In genomic region chr11:27061078-27061477, GRCh38 we compare ENCODE assay signal across 25 cellular contexts. TPM values are rescaled to one million over a fixed set of nuclear protein-coding genes. Genes with fewer than 3 reads are reported as not detected.
"Had no signal": no experiment of that assay in that cellular context is flagged by ENCODE, and none has a peak within 500 bp of the region (broad histone marks: within the 10 kb centered on the region; RNA-seq: fewer than 3 reads in every experiment).

No MANE protein-coding gene starts in this region.

- H3K4me3 ChIP-seq: adrenal gland, MG63 had no signal

- H3K4me1 ChIP-seq: adrenal gland had no signal

- ATAC-seq: activated CD4-positive, CD25-positive, alpha-beta regulatory T cell treated with anti-CD3 and anti-CD28 coated beads, Interleukin-2, amount 50 U/mL, for 24 hours; activated CD8-positive, alpha-beta T cell treated with anti-CD3 and anti-CD28 coated beads for 36 hours; activated T-cell treated with anti-CD3 and anti-CD28 coated beads, Interleukin-2, amount 50 U/mL, for 72 hours had no signal

- H3K9me3 ChIP-seq: adrenal gland, MG63 had no signal

- H3K4me1 Mint-ChIP-seq: activated naive CD8-positive, alpha-beta T cell treated with anti-CD3 and anti-CD28 coated beads, Interleukin-2, amount 10 ng/mL, durations not matched to agents 7 days and 5 days had no signal

- H3K27me3 Mint-ChIP-seq: activated CD8-positive, alpha-beta T cell treated with anti-CD3 and anti-CD28 coated beads for 36 hours; activated naive CD8-positive, alpha-beta T cell treated with anti-CD3 and anti-CD28 coated beads, Interleukin-2, amount 10 ng/mL, durations not matched to agents 7 days and 5 days; brain had no signal

- H3K27ac ChIP-seq: adrenal gland had no signal

- H3K9me3 Mint-ChIP-seq: activated CD8-positive, alpha-beta T cell treated with anti-CD3 and anti-CD28 coated beads for 36 hours had no signal

- DNase-seq: activated CD4-positive, alpha-beta T cell treated with anti-CD3 and anti-CD28 coated beads for 4 hours; activated CD8-positive, alpha-beta memory T cell treated with anti-CD3 and anti-CD28 coated beads, Interleukin-2, amount 50 U/mL, for 4 hours; activated CD8-positive, alpha-beta T cell treated with anti-CD3 and anti-CD28 coated beads for 36 hours; activated gamma-delta T cell treated with Interleukin-2 at 50 U/mL for 16 hours; activated naive CD4-positive, alpha-beta T cell treated with anti-CD3 and anti-CD28 coated beads, Interleukin-2, amount 50 U/mL, for 16 hours; activated naive CD8-positive, alpha-beta T cell treated with anti-CD3 and anti-CD28 coated beads, Interleukin-2, amount 10 ng/mL, durations not matched to agents 7 days and 5 days; activated T-cell treated with anti-CD3 and anti-CD28 coated beads, Interleukin-2, amount 50 U/mL, for 72 hours; adrenal gland; MG63; MV-4-11; NCI-H1092 treated with DMSO at 0.1 percent for 48 hours; NCI-H1417 treated with DMSO at 0.1 percent for 48 hours; NCI-H1694; NCI-H2029; NCI-H2107; NCI-H2171 treated with DMSO at 0.1 percent for 48 hours; NCI-H345; NCI-H510A treated with DMSO at 0.1 percent for 48 hours; NCI-H69; SIG-M5; T-helper 1 cell had no signal

- H3K27me3 ChIP-seq: adrenal gland, MG63 had no signal

- H3K4me3 Mint-ChIP-seq: activated CD8-positive, alpha-beta T cell treated with anti-CD3 and anti-CD28 coated beads for 36 hours; activated naive CD8-positive, alpha-beta T cell treated with anti-CD3 and anti-CD28 coated beads, Interleukin-2, amount 10 ng/mL, durations not matched to agents 7 days and 5 days; activated T-cell treated with anti-CD3 and anti-CD28 coated beads, Interleukin-2, amount 50 U/mL, for 72 hours had no signal

- H3K36me3 ChIP-seq: adrenal gland, MG63 had no signal

- H3K27ac Mint-ChIP-seq: activated CD8-positive, alpha-beta T cell treated with anti-CD3 and anti-CD28 coated beads for 36 hours; activated naive CD8-positive, alpha-beta T cell treated with anti-CD3 and anti-CD28 coated beads, Interleukin-2, amount 10 ng/mL, durations not matched to agents 7 days and 5 days; activated T-cell treated with anti-CD3 and anti-CD28 coated beads, Interleukin-2, amount 50 U/mL, for 72 hours; activated T-helper 2 cell treated with anti-CD3 and anti-CD28 coated beads, Interferon-gamma antibody, Interleukin-2, Interleukin-4, amounts not matched to agents 10 μg/mL and 5 μg/mL and 100 μg/mL, durations not matched to agents 14 hours and 24 hours and 36 hours had no signal

- H3K36me3 Mint-ChIP-seq: activated naive CD8-positive, alpha-beta T cell treated with anti-CD3 and anti-CD28 coated beads, Interleukin-2, amount 10 ng/mL, durations not matched to agents 7 days and 5 days; brain had no signal

RNA-seq across cellular contexts. Expression of gene BBOX1, which starts 20.5 kb away (rescaled TPM):
- total RNA-seq: activated CD8-positive, alpha-beta T cell treated with anti-CD3 and anti-CD28 coated beads for 36 hours; activated naive CD8-positive, alpha-beta T cell treated with anti-CD3 and anti-CD28 coated beads, Interleukin-2, amount 10 ng/mL, durations not matched to agents 7 days and 5 days; activated T-cell treated with anti-CD3 and anti-CD28 coated beads, Interleukin-2, amount 50 U/mL, for 72 hours; activated T-helper 2 cell treated with anti-CD3 and anti-CD28 coated beads, Interferon-gamma antibody, Interleukin-2, Interleukin-4, amounts not matched to agents 10 μg/mL and 5 μg/mL and 100 μg/mL, durations not matched to agents 14 hours and 24 hours and 36 hours; OCI-LY7 had no signal
